ENCODE assay signal across 1 cellular context in the genomic region with DNA sequence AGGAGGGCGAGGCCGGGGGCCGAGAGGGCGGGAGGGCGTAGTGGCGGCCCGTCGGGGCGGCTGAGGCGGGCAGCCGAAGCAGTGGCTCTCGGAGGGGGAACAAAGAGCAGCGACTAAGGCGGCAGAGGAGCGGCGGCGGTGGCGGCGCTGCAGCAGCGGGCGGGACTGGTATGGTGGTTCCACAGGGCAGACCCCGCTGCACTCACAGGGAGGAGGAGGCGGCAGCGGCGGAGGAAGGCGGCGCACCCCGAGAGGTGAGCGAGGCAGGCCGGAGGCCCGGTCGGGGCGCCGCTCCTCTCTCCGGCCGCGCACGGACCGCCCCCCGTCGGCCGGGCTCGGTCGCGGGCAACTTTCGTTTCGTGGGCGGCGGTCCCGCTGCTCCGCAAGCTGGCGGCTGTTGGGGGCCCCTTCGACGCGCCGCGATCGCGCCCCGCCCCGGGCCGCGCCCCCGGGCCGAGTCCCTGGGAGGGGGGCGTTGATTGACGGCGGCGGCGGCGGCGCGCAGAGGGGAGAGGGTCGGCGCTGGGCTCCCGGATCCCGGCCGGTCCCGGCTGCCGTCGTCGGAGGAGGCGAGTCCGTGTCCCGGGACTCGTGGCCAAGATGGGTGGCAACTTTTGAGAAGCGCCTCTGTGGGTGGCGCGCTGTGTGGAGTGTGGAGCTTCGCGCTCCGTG.
TF ChIP-seq lines count a peak whose summit lies in the region.

No MANE protein-coding gene starts in this region.

TF ChIP-seq in K562, 482 proteins besides CTCF, POLR2A, EP300 and RAD21 (continued from another document and continues in another):
- TF ChIP-seq MGA (IDR thresholded peaks at IDR 0.05): peak; percentile 43; the same call in 1 of the 2 replicates
- peak; percentile 17 for TF ChIP-seq RBM22 (IDR thresholded peaks at IDR 0.05; ENCODE audit: low read depth, low read length, poor library complexity, severe bottlenecking)
- TF ChIP-seq MEIS2 (IDR thresholded peaks at IDR 0.05; ENCODE audit: partially characterized antibody): peak; percentile 39
- peak; percentile 80 for TF ChIP-seq POLR2G (IDR thresholded peaks at IDR 0.05; ENCODE audit: low read depth, low read length)
- TF ChIP-seq SIN3A (IDR thresholded peaks at IDR 0.05; ENCODE audit: borderline replicate concordance in 2 of 2, control insufficient read depth in 1 of 2, low read depth in 2 of 2, low read length in 2 of 2): peak in 1 of 2 experiments; percentile 48; a peak in 2 of 4 replicates
- TF ChIP-seq GATAD2B (IDR thresholded peaks at IDR 0.05; ENCODE audit: borderline replicate concordance): peak; percentile 58; the same call in 1 of the 2 replicates
- 0 out of 2 replicates have a peak, but pooled peaks have one; percentile 51 for TF ChIP-seq ARID3B (CRISPR knock-in tag; IDR thresholded peaks at IDR 0.05; ENCODE audit: borderline replicate concordance)
- peak; percentile 43; the same call in 1 of the 2 replicates for TF ChIP-seq RB1 (IDR thresholded peaks at IDR 0.05; ENCODE audit: low read depth)
- peak; percentile 69; the same call in 1 of the 2 replicates for TF ChIP-seq PHF8 (IDR thresholded peaks at IDR 0.05; ENCODE audit: borderline replicate concordance, low read length)
- 0 out of 2 replicates have a peak, but pooled peaks have one; percentile 2 for TF ChIP-seq CREB3L1 (IDR thresholded peaks at IDR 0.05; ENCODE audit: borderline replicate concordance, low read depth)
- TF ChIP-seq NR4A1 (CRISPR knock-in tag; IDR thresholded peaks at IDR 0.05): 0 out of 2 replicates have a peak, but pooled peaks have one; percentile 69
- TF ChIP-seq NR4A1 (tag; IDR thresholded peaks at IDR 0.05): no peak
- no peak for TF ChIP-seq ELF2 (CRISPR knock-in tag; IDR thresholded peaks at IDR 0.05)
- TF ChIP-seq FIP1L1 (IDR thresholded peaks at IDR 0.05; ENCODE audit: low read depth, low read length, poor library complexity, severe bottlenecking): peak; percentile 35
- TF ChIP-seq ZNF639 (CRISPR knock-in tag; conservative IDR thresholded peaks at IDR 0.05 in 1 of 2, IDR thresholded peaks at IDR 0.05 in 1 of 2): peak in 1 of 2 experiments; percentile 86; a peak in 1 of 4 replicates
- TF ChIP-seq CTCFL (IDR thresholded peaks at IDR 0.05; ENCODE audit: borderline replicate concordance, insufficient read depth, low read depth, low read length, poor library complexity, severe bottlenecking): peak; percentile 20
- TF ChIP-seq CHD1 (IDR thresholded peaks at IDR 0.05; ENCODE audit: low read length): peak; percentile 79
- TF ChIP-seq HNRNPL (IDR thresholded peaks at IDR 0.05; ENCODE audit: low read depth, low read length): 0 out of 2 replicates have a peak, but pooled peaks have one; percentile 27
- TF ChIP-seq SRF (CRISPR knock-in tag; IDR thresholded peaks at IDR 0.05): no peak
- peak; percentile 92 for TF ChIP-seq ZBTB9 (CRISPR knock-in tag; IDR thresholded peaks at IDR 0.05)
- peak; percentile 33 for TF ChIP-seq CCNT2 (IDR thresholded peaks at IDR 0.05; ENCODE audit: borderline replicate concordance, extremely low read depth, insufficient read length, low read depth, low read length)
- TF ChIP-seq L3MBTL2 (IDR thresholded peaks at IDR 0.05): peak; percentile 72; the same call in 1 of the 2 replicates
- TF ChIP-seq, protein P1, sequence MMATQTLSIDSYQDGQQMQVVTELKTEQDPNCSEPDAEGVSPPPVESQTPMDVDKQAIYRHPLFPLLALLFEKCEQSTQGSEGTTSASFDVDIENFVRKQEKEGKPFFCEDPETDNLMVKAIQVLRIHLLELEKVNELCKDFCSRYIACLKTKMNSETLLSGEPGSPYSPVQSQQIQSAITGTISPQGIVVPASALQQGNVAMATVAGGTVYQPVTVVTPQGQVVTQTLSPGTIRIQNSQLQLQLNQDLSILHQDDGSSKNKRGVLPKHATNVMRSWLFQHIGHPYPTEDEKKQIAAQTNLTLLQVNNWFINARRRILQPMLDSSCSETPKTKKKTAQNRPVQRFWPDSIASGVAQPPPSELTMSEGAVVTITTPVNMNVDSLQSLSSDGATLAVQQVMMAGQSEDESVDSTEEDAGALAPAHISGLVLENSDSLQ (IDR thresholded peaks at IDR 0.05): peak; percentile 84
- TF ChIP-seq RBFOX2 (IDR thresholded peaks at IDR 0.05; ENCODE audit: low read depth, low read length): peak; percentile 85
- peak; percentile 92 for TF ChIP-seq RBBP5 (IDR thresholded peaks at IDR 0.05; ENCODE audit: borderline replicate concordance, insufficient read depth, low read length, poor library complexity, severe bottlenecking)
- TF ChIP-seq GABPB2 (CRISPR knock-in tag; conservative IDR thresholded peaks at IDR 0.05): no peak
- TF ChIP-seq ZFX (CRISPR knock-in tag; IDR thresholded peaks at IDR 0.05): peak; percentile 62
